ENCODE assay signal across 1 cellular context in genomic region chr7:110975476-110975875, GRCh38.
TF ChIP-seq lines count a peak whose summit lies in the region.

No MANE protein-coding gene starts in this region.

TF ChIP-seq in SK-N-SH treated with all-trans-retinoic acid at 6 μM for 48 hours, 23 proteins besides CTCF, POLR2A, EP300 and RAD21 (continued from another document):
- TF ChIP-seq, protein P1, sequence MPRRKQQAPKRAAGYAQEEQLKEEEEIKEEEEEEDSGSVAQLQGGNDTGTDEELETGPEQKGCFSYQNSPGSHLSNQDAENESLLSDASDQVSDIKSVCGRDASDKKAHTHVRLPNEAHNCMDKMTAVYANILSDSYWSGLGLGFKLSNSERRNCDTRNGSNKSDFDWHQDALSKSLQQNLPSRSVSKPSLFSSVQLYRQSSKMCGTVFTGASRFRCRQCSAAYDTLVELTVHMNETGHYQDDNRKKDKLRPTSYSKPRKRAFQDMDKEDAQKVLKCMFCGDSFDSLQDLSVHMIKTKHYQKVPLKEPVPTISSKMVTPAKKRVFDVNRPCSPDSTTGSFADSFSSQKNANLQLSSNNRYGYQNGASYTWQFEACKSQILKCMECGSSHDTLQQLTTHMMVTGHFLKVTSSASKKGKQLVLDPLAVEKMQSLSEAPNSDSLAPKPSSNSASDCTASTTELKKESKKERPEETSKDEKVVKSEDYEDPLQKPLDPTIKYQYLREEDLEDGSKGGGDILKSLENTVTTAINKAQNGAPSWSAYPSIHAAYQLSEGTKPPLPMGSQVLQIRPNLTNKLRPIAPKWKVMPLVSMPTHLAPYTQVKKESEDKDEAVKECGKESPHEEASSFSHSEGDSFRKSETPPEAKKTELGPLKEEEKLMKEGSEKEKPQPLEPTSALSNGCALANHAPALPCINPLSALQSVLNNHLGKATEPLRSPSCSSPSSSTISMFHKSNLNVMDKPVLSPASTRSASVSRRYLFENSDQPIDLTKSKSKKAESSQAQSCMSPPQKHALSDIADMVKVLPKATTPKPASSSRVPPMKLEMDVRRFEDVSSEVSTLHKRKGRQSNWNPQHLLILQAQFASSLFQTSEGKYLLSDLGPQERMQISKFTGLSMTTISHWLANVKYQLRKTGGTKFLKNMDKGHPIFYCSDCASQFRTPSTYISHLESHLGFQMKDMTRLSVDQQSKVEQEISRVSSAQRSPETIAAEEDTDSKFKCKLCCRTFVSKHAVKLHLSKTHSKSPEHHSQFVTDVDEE (CRISPR knock-in tag; IDR thresholded peaks at IDR 0.05) = no peak
- TF ChIP-seq, protein P2, sequence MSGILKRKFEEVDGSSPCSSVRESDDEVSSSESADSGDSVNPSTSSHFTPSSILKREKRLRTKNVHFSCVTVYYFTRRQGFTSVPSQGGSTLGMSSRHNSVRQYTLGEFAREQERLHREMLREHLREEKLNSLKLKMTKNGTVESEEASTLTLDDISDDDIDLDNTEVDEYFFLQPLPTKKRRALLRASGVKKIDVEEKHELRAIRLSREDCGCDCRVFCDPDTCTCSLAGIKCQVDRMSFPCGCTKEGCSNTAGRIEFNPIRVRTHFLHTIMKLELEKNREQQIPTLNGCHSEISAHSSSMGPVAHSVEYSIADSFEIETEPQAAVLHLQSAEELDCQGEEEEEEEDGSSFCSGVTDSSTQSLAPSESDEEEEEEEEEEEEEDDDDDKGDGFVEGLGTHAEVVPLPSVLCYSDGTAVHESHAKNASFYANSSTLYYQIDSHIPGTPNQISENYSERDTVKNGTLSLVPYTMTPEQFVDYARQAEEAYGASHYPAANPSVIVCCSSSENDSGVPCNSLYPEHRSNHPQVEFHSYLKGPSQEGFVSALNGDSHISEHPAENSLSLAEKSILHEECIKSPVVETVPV (CRISPR knock-in tag; IDR thresholded peaks at IDR 0.05) = no peak
TF ChIP-seq in SK-N-SH treated with all-trans-retinoic acid at 6 μM for 48 hours: peak in this region for 0.
